In the genomic region with DNA sequence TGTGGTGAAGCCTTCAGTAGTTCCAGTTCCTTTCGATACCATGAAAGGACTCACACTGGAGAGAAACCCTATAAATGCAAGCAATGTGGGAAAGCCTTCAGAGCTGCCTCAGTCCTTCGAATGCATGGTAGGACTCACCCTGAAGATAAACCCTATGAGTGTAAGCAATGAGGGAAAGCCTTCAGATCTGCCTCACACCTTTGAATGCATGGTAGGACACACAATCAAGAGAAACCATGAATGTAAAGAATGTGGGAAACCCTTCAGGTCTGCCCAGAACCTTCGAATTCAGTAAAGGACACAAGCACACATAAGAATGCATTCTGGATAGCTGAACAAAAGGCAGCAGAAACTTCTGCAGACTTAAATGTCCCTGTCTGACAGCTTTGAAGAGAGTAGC, we compare ENCODE assay signal across 1 cellular context.
TF ChIP-seq lines count a peak whose summit lies in the region.

No MANE protein-coding gene starts in this region.

TF ChIP-seq in GM12878, 131 proteins besides CTCF, POLR2A, EP300 and RAD21:
- TF ChIP-seq CBX5 (IDR thresholded peaks at IDR 0.05; ENCODE audit: low read depth) (0 out of 2 replicates have a peak, but pooled peaks have one; percentile 38), KLF5 (IDR thresholded peaks at IDR 0.05; ENCODE audit: partially characterized antibody) (peak; percentile 41), HCFC1 (IDR thresholded peaks at IDR 0.05; ENCODE audit: low read length) (no peak), STAT1 (conservative IDR thresholded peaks at IDR 0.05) (no peak)
- TF ChIP-seq, protein P1, sequence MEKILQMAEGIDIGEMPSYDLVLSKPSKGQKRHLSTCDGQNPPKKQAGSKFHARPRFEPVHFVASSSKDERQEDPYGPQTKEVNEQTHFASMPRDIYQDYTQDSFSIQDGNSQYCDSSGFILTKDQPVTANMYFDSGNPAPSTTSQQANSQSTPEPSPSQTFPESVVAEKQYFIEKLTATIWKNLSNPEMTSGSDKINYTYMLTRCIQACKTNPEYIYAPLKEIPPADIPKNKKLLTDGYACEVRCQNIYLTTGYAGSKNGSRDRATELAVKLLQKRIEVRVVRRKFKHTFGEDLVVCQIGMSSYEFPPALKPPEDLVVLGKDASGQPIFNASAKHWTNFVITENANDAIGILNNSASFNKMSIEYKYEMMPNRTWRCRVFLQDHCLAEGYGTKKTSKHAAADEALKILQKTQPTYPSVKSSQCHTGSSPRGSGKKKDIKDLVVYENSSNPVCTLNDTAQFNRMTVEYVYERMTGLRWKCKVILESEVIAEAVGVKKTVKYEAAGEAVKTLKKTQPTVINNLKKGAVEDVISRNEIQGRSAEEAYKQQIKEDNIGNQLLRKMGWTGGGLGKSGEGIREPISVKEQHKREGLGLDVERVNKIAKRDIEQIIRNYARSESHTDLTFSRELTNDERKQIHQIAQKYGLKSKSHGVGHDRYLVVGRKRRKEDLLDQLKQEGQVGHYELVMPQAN (conservative IDR thresholded peaks at IDR 0.05) = no peak
TF ChIP-seq in GM12878: peak in this region for 2.
